ENCODE assay signal across 14 cellular contexts in genomic region chr18:48959921-48960920, GRCh38. TPM values are rescaled to one million over a fixed set of nuclear protein-coding genes. Genes with fewer than 3 reads are reported as not detected.
DNase-seq lines count a peak whose midpoint lies in the region; ATAC-seq and TF ChIP-seq lines count a peak whose summit lies in the region.
"Had no signal": no experiment of that assay in that cellular context is flagged by ENCODE, and none has a peak within 500 bp of the region (broad histone marks: within the 10 kb centered on the region; RNA-seq: fewer than 3 reads in every experiment).

No MANE protein-coding gene starts in this region.

- H3K9me3 ChIP-seq in PC-3 (ENCODE audit: low read length) (no peaks in the 10 kb centered on the region), fibroblast of lung (ENCODE audit: control insufficient read depth, insufficient read depth, low read depth, low read length) (no peaks in the 10 kb centered on the region)
- H3K9me3 ChIP-seq: MG63, suprapubic skin had no signal

- CTCF ChIA-PET in PC-3 (lab: Charles Lee), result no interaction called here

- H3K9ac ChIP-seq in PC-3 (ENCODE audit: low read length) (no peak overlapping the region), fibroblast of lung (ENCODE audit: insufficient read depth, low read length) (no peak overlapping the region)
- H3K9ac ChIP-seq: parathyroid adenoma had no signal

- H2AFZ ChIP-seq in PC-3 (ENCODE audit: low read length), result no peak overlapping the region
- no peak overlapping the region for H2AFZ ChIP-seq in fibroblast of lung (ENCODE audit: low read length)
- H2AFZ ChIP-seq: parathyroid adenoma had no signal

- ATAC-seq in PC-3 (peak; percentile 59), omental fat pad (ENCODE audit: low FRiP score) (peak; percentile 56), HG03095 (IDR thresholded peaks at IDR 0.05; ENCODE audit: unreplicated experiment) (no peak)
- ATAC-seq: left lobe of liver had no signal

- no peaks in the 10 kb centered on the region for H3K4me1 ChIP-seq in PC-3 (ENCODE audit: insufficient read depth, low read length)
- peaks cover 17% of the 10 kb centered on the region for H3K4me1 ChIP-seq in fibroblast of lung (ENCODE audit: control insufficient read depth, extremely low read depth, insufficient read depth, low read length)

- no peaks in the 10 kb centered on the region for H3K9me2 ChIP-seq in PC-3 (replicated peaks; ENCODE audit: low read length)

- H3K27ac ChIP-seq in PC-3 (ENCODE audit: low read length) (no peak overlapping the region), fibroblast of lung (ENCODE audit: insufficient read depth, low read length) (peak overlapping the region; percentile 24)
- H3K27ac ChIP-seq: parathyroid adenoma, suprapubic skin had no signal

- H3K79me2 ChIP-seq in PC-3 (ENCODE audit: low read length) (no peaks in the 10 kb centered on the region), fibroblast of lung (ENCODE audit: control insufficient read depth, insufficient read depth, low read length) (no peaks in the 10 kb centered on the region)
- H3K79me2 ChIP-seq: parathyroid adenoma had no signal

- no TSS peak for BruUV-seq in PC-3 (replicated peaks; lab: Mats Ljungman, UMichigan)

- TF ChIP-seq CTCF in PC-3 (conservative IDR thresholded peaks at IDR 0.05; ENCODE audit: low read depth, low read length), result no peak
- no peak for TF ChIP-seq CTCF in fibroblast of lung (conservative IDR thresholded peaks at IDR 0.05 in 1 of 2, IDR thresholded peaks at IDR 0.05 in 1 of 2; ENCODE audit: low read depth in 1 of 2, low read length in 2 of 2)
- TF ChIP-seq CTCF in omental fat pad (IDR thresholded peaks at IDR 0.05), result no peak

- no peak overlapping the region for H3K4me3 ChIP-seq in H7 (ENCODE audit: insufficient read depth, low read depth, low read length)
- no peak overlapping the region for H3K4me3 ChIP-seq in PC-3 (ENCODE audit: low read length)
- H3K4me3 ChIP-seq in fibroblast of lung (replicated peaks in 1 of 4; ENCODE audit: control extremely low read depth in 1 of 4, insufficient read depth in 1 of 4, low read depth in 3 of 4, low read length in 4 of 4), result no peak overlapping the region
- H3K4me3 ChIP-seq: MG63, suprapubic skin had no signal

- no peaks in the 10 kb centered on the region for H3K27me3 ChIP-seq in H7 (ENCODE audit: control insufficient read depth, insufficient read depth, low read length)
- H3K27me3 ChIP-seq in PC-3 (ENCODE audit: low read length), result no peaks in the 10 kb centered on the region
- H3K27me3 ChIP-seq in fibroblast of lung (ENCODE audit: control insufficient read depth, insufficient read depth, low read length), result no peaks in the 10 kb centered on the region
- H3K27me3 ChIP-seq: MG63, suprapubic skin had no signal

- H4K20me1 ChIP-seq in PC-3 (ENCODE audit: low read length), result no peaks in the 10 kb centered on the region
- no peaks in the 10 kb centered on the region for H4K20me1 ChIP-seq in fibroblast of lung (ENCODE audit: control insufficient read depth, extremely low read depth, insufficient read depth, low read length)

- H3F3A ChIP-seq in PC-3 (ENCODE audit: low read length, unreplicated experiment), result no peaks in the 10 kb centered on the region

- DNase-seq in H7 (peak; percentile 78), PC-3 (no peak), fibroblast of lung (ENCODE audit: low read depth in 2 of 2) (peak; percentile 37 to 78), omental fat pad (ENCODE audit: low spot score) (no peak), NOMO-1 treated with dmso at 0.1 percent for 144 hours (lab: John Stamatoyannopoulos, UW; ENCODE audit: unreplicated experiment) (no peak), NOMO-1 (lab: John Stamatoyannopoulos, UW; ENCODE audit: unreplicated experiment in 2 of 2) (no peak), SKM-1 (lab: John Stamatoyannopoulos, UW; ENCODE audit: unreplicated experiment) (no peak)
- DNase-seq: activated naive CD8-positive, alpha-beta T cell treated with anti-CD3 and anti-CD28 coated beads for 36 hours; MG63; NCI-H526 had no signal

- intact Hi-C loops in PC-3 (cut with micrococcal nuclease), result no loop called here

- no peak overlapping the region for H3K4me2 ChIP-seq in PC-3 (ENCODE audit: low read length)
- H3K4me2 ChIP-seq in fibroblast of lung (ENCODE audit: extremely low read depth, insufficient read depth, low read length), result no peak overlapping the region

- H3K36me3 ChIP-seq in H7 (replicated peaks; ENCODE audit: control insufficient read depth, insufficient read depth, low read length), result no peaks in the 10 kb centered on the region
- no peaks in the 10 kb centered on the region for H3K36me3 ChIP-seq in PC-3 (ENCODE audit: low read depth, low read length)
- no peaks in the 10 kb centered on the region for H3K36me3 ChIP-seq in fibroblast of lung (ENCODE audit: control insufficient read depth, insufficient read depth, low read length)
- H3K36me3 ChIP-seq: MG63, suprapubic skin had no signal

- POLR2A ChIA-PET in PC-3 (lab: Charles Lee; ENCODE audit: unreplicated experiment), result no interaction called here

RNA-seq across cellular contexts. Expression of gene SMAD7, which starts 9.5 kb away (rescaled TPM):
- total RNA-seq in H7 (2014; rRNA removed; shearing (Covaris generic)), result 78.3 and 80.4 TPM in 2 replicates
- total RNA-seq in PC-3 (2014; rRNA removed) (7.9 and 9.4 TPM in 2 replicates), fibroblast of lung (16.3 and 23.1 TPM in 2 replicates), omental fat pad (10 to 100 TPM; 33.6 to 78.4 (median 47.2) TPM)
- polyA plus RNA-seq in fibroblast of lung, result 6.1 and 8.1 TPM in 2 replicates
- polyA plus RNA-seq in fibroblast of lung (2012), result 5.0 and 7.1 TPM in 2 replicates
- 14.3 and 26.8 TPM in 2 replicates for polyA minus RNA-seq in fibroblast of lung (ENCODE audit: low replicate concordance)

Comparison
In these comparisons a context has a peak if more than half of its experiments do, and no peak if none do; other contexts are left out.
1. DNase-seq: peak in H7 (single experiment) and fibroblast of lung (2 of 2); none in PC-3 (single experiment), omental fat pad (single experiment), NOMO-1 treated with dmso at 0.1 percent for 144 hours (single experiment), NOMO-1 (0 of 2) and SKM-1 (single experiment).